21 cellular contexts compared by ENCODE assay signal in genomic region chr5:79890119-79890870, GRCh38.
A peak's percentile ranks its signal among the peaks of the same experiment; 100 is the strongest.
DNase-seq lines count a peak whose midpoint lies in the region; ATAC-seq and TF ChIP-seq lines count a peak whose summit lies in the region.
"Had no signal": no experiment of that assay in that cellular context is flagged by ENCODE, and none has a peak within 500 bp of the region (broad histone marks: within the 10 kb centered on the region; RNA-seq: fewer than 3 reads in every experiment).

No MANE protein-coding gene starts in this region.

- H3K4me1 ChIP-seq in osteoblast (ENCODE audit: insufficient read depth, low read length) = no peaks in the 10 kb centered on the region
- H3K4me1 ChIP-seq: BE2C, HAP-1 had no signal

- H3K36me3 ChIP-seq in osteoblast (ENCODE audit: insufficient read depth, low read length) = no peaks in the 10 kb centered on the region
- H3K36me3 ChIP-seq: BE2C, HAP-1 had no signal

- H3K27me3 Mint-ChIP-seq in activated CD8-positive, alpha-beta T cell treated with anti-CD3 and anti-CD28 coated beads, Interleukin-2, amount 10 ng/mL, durations not matched to agents 7 days and 5 days (ENCODE audit: low read depth) = peaks cover 20% of the 10 kb centered on the region

- H4K20me1 ChIP-seq in osteoblast (ENCODE audit: insufficient read depth, low read length) = no peaks in the 10 kb centered on the region

- H3K4me1 Mint-ChIP-seq in activated CD8-positive, alpha-beta T cell treated with anti-CD3 and anti-CD28 coated beads, Interleukin-2, amount 10 ng/mL, durations not matched to agents 7 days and 5 days (ENCODE audit: low read depth) = peaks cover 2% of the 10 kb centered on the region
- H3K4me1 Mint-ChIP-seq: GM23338 had no signal

- H3K27me3 ChIP-seq in osteoblast (ENCODE audit: insufficient read depth, low read length) = peaks cover 51% of the 10 kb centered on the region

- POLR2A ChIA-PET in activated CD8-positive, alpha-beta T cell treated with anti-CD3 and anti-CD28 coated beads, Interleukin-2, amount 10 ng/mL, durations not matched to agents 7 days and 5 days (lab: Charles Lee) = no interaction called here

- DNase-seq in Caki2 (ENCODE audit: low read depth) (peak; percentile 30), midbrain (lab: John Stamatoyannopoulos, UW) (peak; percentile 13), osteoblast (ENCODE audit: insufficient read length, low spot score, missing footprints) (no peak), activated gamma-delta T cell (lab: John Stamatoyannopoulos, UW) (no peak)
- DNase-seq in Jurkat, Clone E6-1 (ENCODE audit: low read depth, low spot score) = peak; percentile 4
- DNase-seq in activated CD8-positive, alpha-beta T cell treated with anti-CD3 and anti-CD28 coated beads, Interleukin-2, amount 10 ng/mL, durations not matched to agents 7 days and 5 days = no peak
- DNase-seq: BE2C; Calu3; CD4-positive, alpha-beta T cell; DMS79; IMR-90; NCI-H1694 treated with DMSO at 0.1 percent for 48 hours; NCI-H2081 treated with DMSO at 0.1 percent for 48 hours; NCI-H446; NCI-H526; SHP77 had no signal

- no peak overlapping the region for H3K27ac Mint-ChIP-seq in activated CD8-positive, alpha-beta T cell treated with anti-CD3 and anti-CD28 coated beads, Interleukin-2, amount 10 ng/mL, durations not matched to agents 7 days and 5 days
- H3K27ac Mint-ChIP-seq: CD4-positive, alpha-beta T cell; GM23338 had no signal

- no peak for ATAC-seq in activated CD8-positive, alpha-beta T cell treated with anti-CD3 and anti-CD28 coated beads, Interleukin-2, amount 10 ng/mL, durations not matched to agents 7 days and 5 days
- ATAC-seq in HG02588 (IDR thresholded peaks at IDR 0.05; ENCODE audit: unreplicated experiment) = no peak
- ATAC-seq: GM12878, GM23338 had no signal

- TF ChIP-seq CTCF in osteoblast (IDR thresholded peaks at IDR 0.05; ENCODE audit: extremely low read depth, low read depth, low read length) = no peak

- no peak overlapping the region for H3K4me3 Mint-ChIP-seq in activated CD8-positive, alpha-beta T cell treated with anti-CD3 and anti-CD28 coated beads, Interleukin-2, amount 10 ng/mL, durations not matched to agents 7 days and 5 days
- H3K4me3 Mint-ChIP-seq: CD4-positive, alpha-beta T cell; GM23338 had no signal

- CTCF ChIA-PET in activated CD8-positive, alpha-beta T cell treated with anti-CD3 and anti-CD28 coated beads, Interleukin-2, amount 10 ng/mL, durations not matched to agents 7 days and 5 days (lab: Charles Lee) = interaction anchor here (1.6 kb wide), 1 partner anchor 12 kb away, joined by 3 read pairs; no protein-coding TSS in a partner anchor

- H3K36me3 Mint-ChIP-seq in activated CD8-positive, alpha-beta T cell treated with anti-CD3 and anti-CD28 coated beads, Interleukin-2, amount 10 ng/mL, durations not matched to agents 7 days and 5 days (ENCODE audit: low read depth) = no peaks in the 10 kb centered on the region

- no peaks in the 10 kb centered on the region for H3K79me2 ChIP-seq in osteoblast (ENCODE audit: insufficient read depth, low read length)

- no peaks in the 10 kb centered on the region for H3K9me3 ChIP-seq in osteoblast (ENCODE audit: low read depth, low read length)
- H3K9me3 ChIP-seq: BE2C, HAP-1 had no signal

- H3K4me2 ChIP-seq in osteoblast (ENCODE audit: insufficient read depth, low read length) = no peak overlapping the region
- H3K4me2 ChIP-seq: GM23338 had no signal

- H3K9me3 Mint-ChIP-seq in activated CD8-positive, alpha-beta T cell treated with anti-CD3 and anti-CD28 coated beads, Interleukin-2, amount 10 ng/mL, durations not matched to agents 7 days and 5 days (ENCODE audit: insufficient read depth) = no peaks in the 10 kb centered on the region
- H3K9me3 Mint-ChIP-seq: CD4-positive, alpha-beta T cell had no signal

- H2AFZ ChIP-seq in osteoblast (ENCODE audit: low read length) = no peak overlapping the region
- H2AFZ ChIP-seq: GM23338 had no signal

- no peak overlapping the region for H3K4me3 ChIP-seq in Jurkat, Clone E6-1 (ENCODE audit: low read length)
- no peak overlapping the region for H3K4me3 ChIP-seq in osteoblast (ENCODE audit: insufficient read depth, low read length)
- H3K4me3 ChIP-seq: GM12878, GM23338, HAP-1 had no signal

- in situ Hi-C loops in Caki2 (cut with HindIII; ENCODE audit: low pct_unique_long_range_greater_than_20kb, low sequenced_read_pairs) = no loop called here

- H3K27ac ChIP-seq in angular gyrus (ENCODE audit: low read depth, low read length) = peak overlapping the region; percentile 51
- no peak overlapping the region for H3K27ac ChIP-seq in osteoblast (ENCODE audit: low read depth, low read length)

Comparison
In these comparisons a context has a peak if more than half of its experiments do, and no peak if none do; other contexts are left out.
1. DNase-seq: peak in Caki2 (single experiment), Jurkat, Clone E6-1 (single experiment) and midbrain (single experiment); none in osteoblast (single experiment), activated gamma-delta T cell (single experiment) and activated CD8-positive, alpha-beta T cell treated with anti-CD3 and anti-CD28 coated beads, Interleukin-2, amount 10 ng/mL, durations not matched to agents 7 days and 5 days (single experiment).